ENCODE assay signal across 8 cellular contexts in the genomic region with DNA sequence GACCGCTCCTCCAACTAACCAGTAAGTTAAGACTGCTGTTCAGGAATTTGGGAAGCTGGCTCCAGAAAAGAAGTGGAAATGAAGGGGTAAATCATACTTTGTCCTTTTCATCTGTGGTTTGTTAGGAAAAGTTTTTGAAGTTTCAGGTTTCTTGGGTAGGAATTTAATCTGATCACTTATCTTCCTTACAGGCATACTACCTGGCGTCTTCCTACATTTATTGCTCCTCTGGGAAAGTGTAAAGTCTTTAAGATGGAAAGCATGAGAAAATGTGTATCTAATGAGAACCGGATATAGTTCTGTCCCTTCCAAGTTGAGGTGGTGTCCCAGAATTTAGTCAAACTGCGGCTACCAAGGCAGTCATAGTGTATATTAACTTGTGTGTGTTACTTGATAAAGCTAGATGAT. TPM values are rescaled to one million over a fixed set of nuclear protein-coding genes. Genes with fewer than 3 reads are reported as not detected.
A peak's percentile ranks its signal among the peaks of the same experiment; 100 is the strongest.
DNase-seq lines count a peak whose midpoint lies in the region; ATAC-seq and TF ChIP-seq lines count a peak whose summit lies in the region.

No MANE protein-coding gene starts in this region.

- no peaks in the 10 kb centered on the region for H3K27me3 Mint-ChIP-seq in memory B cell

- H3K27me3 ChIP-seq in heart left ventricle (no peaks in the 10 kb centered on the region), body of pancreas (no peaks in the 10 kb centered on the region), upper lobe of right lung (no peaks in the 10 kb centered on the region)

- TF ChIP-seq CTCF in heart left ventricle (IDR thresholded peaks at IDR 0.05) (no peak), body of pancreas (IDR thresholded peaks at IDR 0.05) (no peak), upper lobe of right lung (IDR thresholded peaks at IDR 0.05) (no peak)

- 2 to 9% (median 3%) methylated on average over 4 of the region's 4 CpGs for WGBS in heart left ventricle, 4 donors
- 0 to 1% methylated on average over 4 of the region's 4 CpGs for WGBS in body of pancreas, 2 donors

- ATAC-seq in heart left ventricle (no peak), left cardiac atrium (no peak), body of pancreas (no peak), memory B cell (ENCODE audit: low read depth) (no peak), upper lobe of right lung (no peak)

- intact Hi-C loops in heart left ventricle (cut with DNase I): loop anchor here in 8 of 10 donors (2.0 to 10.0 kb wide), 5 partner anchors 126 to 652 kb away; partner anchors contain the start of genes CCNH (in 6 of the 8) and COX7C (in 1 of the 8)
- intact Hi-C loops in left cardiac atrium (cut with DNase I): loop anchor here in 1 of 2 donors (10.0 kb wide), 1 partner anchor 106 kb away; no protein-coding TSS in a partner anchor
- intact Hi-C loops in body of pancreas (cut with DNase I): no loop called here
- intact Hi-C loops in upper lobe of right lung (cut with DNase I): no loop called here

- H3K4me1 ChIP-seq in heart left ventricle (peaks cover 0 to 46% (median 17%) of the 10 kb centered on the region in 12 donors), body of pancreas (peaks cover 21% of the 10 kb centered on the region), upper lobe of right lung (peaks cover 14% of the 10 kb centered on the region)

- peak overlapping the region in 11 of 12 donors; percentile 82 to 96 (median 92) for H3K27ac ChIP-seq in heart left ventricle
- H3K27ac ChIP-seq in body of pancreas: peak overlapping the region; percentile 83 to 92 (median 89)
- H3K27ac ChIP-seq in upper lobe of right lung: peak overlapping the region; percentile 87

- H3K4me3 ChIP-seq in heart left ventricle (peak overlapping the region; percentile 74 to 97 (median 90)), body of pancreas (peak overlapping the region; percentile 94 to 98), upper lobe of right lung (peak overlapping the region; percentile 81)

- H3K9me3 ChIP-seq in heart left ventricle (no peaks in the 10 kb centered on the region), body of pancreas (no peaks in the 10 kb centered on the region), upper lobe of right lung (no peaks in the 10 kb centered on the region)

- DNase-seq in heart left ventricle: no peak
- DNase-seq in left cardiac atrium: no peak
- DNase-seq in body of pancreas: no peak
- no peak for DNase-seq in memory B cell (ENCODE audit: low spot score in 2 of 2)
- DNase-seq in upper lobe of right lung: no peak
- DNase-seq in NCI-H1436 treated with DMSO at 0.1 percent for 48 hours (lab: John Stamatoyannopoulos, UW): no peak
- no peak for DNase-seq in iPS-NIHi7 (ENCODE audit: extremely low spot score)
- DNase-seq in AML-193 (lab: John Stamatoyannopoulos, UW): no peak

- H3K36me3 ChIP-seq in heart left ventricle: peaks cover 0 to 5% (median 0%) of the 10 kb centered on the region in 9 donors
- no peaks in the 10 kb centered on the region for H3K36me3 ChIP-seq in body of pancreas (replicated peaks in 1 of 2; ENCODE audit: insufficient read depth in 1 of 2, low read depth in 2 of 2)
- H3K36me3 ChIP-seq in upper lobe of right lung: no peaks in the 10 kb centered on the region

- TF ChIP-seq POLR2A in heart left ventricle (IDR thresholded peaks at IDR 0.05): no peak
- TF ChIP-seq POLR2A in body of pancreas (IDR thresholded peaks at IDR 0.05): no peak

- peak overlapping the region; percentile 92 for H3K27ac Mint-ChIP-seq in memory B cell

- peaks cover 18% of the 10 kb centered on the region for H3K4me1 Mint-ChIP-seq in memory B cell

- peak overlapping the region; percentile 95 for H3K4me3 Mint-ChIP-seq in memory B cell

- no peaks in the 10 kb centered on the region for H3K36me3 Mint-ChIP-seq in memory B cell

- no peaks in the 10 kb centered on the region for H3K9me3 Mint-ChIP-seq in memory B cell

RNA-seq across cellular contexts. Expression of gene RASA1, which starts 1.3 kb away (rescaled TPM):
- 10 to 100 TPM; 13.5 to 21.9 (median 18.2) TPM for total RNA-seq in heart left ventricle
- polyA plus RNA-seq in heart left ventricle: 10 to 100 TPM in 1 of 2 donors, 1 to 10 TPM in 1; 5.7 to 15.2 TPM
- total RNA-seq in left cardiac atrium: 10 to 100 TPM; 17.6 to 19.8 TPM
- total RNA-seq in body of pancreas: 10 to 100 TPM; 15.6 to 17.8 TPM
- 28.5 TPM for total RNA-seq in upper lobe of right lung

Comparison
In these comparisons a context has a peak if more than half of its experiments do, and no peak if none do; other contexts are left out.
1. intact Hi-C loops: an anchor here in heart left ventricle (2.0 to 10.0 kb wide); none called in body of pancreas and upper lobe of right lung.